27 cellular contexts compared by ENCODE assay signal in the genomic region with DNA sequence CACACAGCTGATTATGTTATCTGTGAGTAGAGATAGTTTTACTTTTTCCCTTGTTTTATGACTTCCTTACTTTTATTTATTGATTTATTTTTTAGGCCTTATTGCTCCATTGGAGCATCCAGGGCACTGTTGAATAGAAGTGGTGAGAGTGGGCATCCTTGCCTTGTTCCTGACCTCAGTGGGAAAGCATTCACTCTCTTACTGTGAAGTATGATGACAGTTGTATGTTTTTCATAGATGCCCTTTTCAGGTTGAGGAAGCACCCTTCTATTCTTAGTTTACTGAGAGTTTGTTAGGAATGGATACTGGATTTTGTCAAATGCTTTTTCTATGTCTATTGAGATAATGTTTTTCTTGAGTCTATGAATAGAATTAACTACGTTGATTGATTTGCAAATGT.
A peak's percentile ranks its signal among the peaks of the same experiment; 100 is the strongest.
DNase-seq lines count a peak whose midpoint lies in the region; ATAC-seq, FAIRE-seq and TF ChIP-seq lines count a peak whose summit lies in the region.
"Had no signal": no experiment of that assay in that cellular context is flagged by ENCODE, and none has a peak within 500 bp of the region (broad histone marks: within the 10 kb centered on the region; RNA-seq: fewer than 3 reads in every experiment).

No MANE protein-coding gene starts in this region.

- H3K36me3 ChIP-seq in astrocyte (ENCODE audit: insufficient read depth, low read length): no peaks in the 10 kb centered on the region
- no peaks in the 10 kb centered on the region for H3K36me3 ChIP-seq in smooth muscle cell (ENCODE audit: low read depth)
- no peaks in the 10 kb centered on the region for H3K36me3 ChIP-seq in left lung
- H3K36me3 ChIP-seq: BLaER1 treated with 17β-estradiol and CSF1 and Interleukin-3, amounts not matched to agents 10 nM and 100 nM had no signal

- H4K20me1 ChIP-seq in astrocyte (ENCODE audit: insufficient read depth, low read length) (no peaks in the 10 kb centered on the region), smooth muscle cell (ENCODE audit: low read depth) (no peaks in the 10 kb centered on the region)
- H4K20me1 ChIP-seq: BLaER1 treated with 17β-estradiol and CSF1 and Interleukin-3, amounts not matched to agents 10 nM and 100 nM had no signal

- FAIRE-seq in astrocyte (lab: Jason Lieb, UNC): no peak
- FAIRE-seq: A549, GM18507, RCC 7860 had no signal

- no peaks in the 10 kb centered on the region for H3K27me3 ChIP-seq in astrocyte (ENCODE audit: insufficient read depth, low read length)
- no peaks in the 10 kb centered on the region for H3K27me3 ChIP-seq in smooth muscle cell (ENCODE audit: low read depth)
- no peaks in the 10 kb centered on the region for H3K27me3 ChIP-seq in left lung
- H3K27me3 ChIP-seq: BLaER1 treated with 17β-estradiol and CSF1 and Interleukin-3, amounts not matched to agents 10 nM and 100 nM had no signal

- H3K36me3 Mint-ChIP-seq in astrocyte (ENCODE audit: low read depth, unreplicated experiment): no peaks in the 10 kb centered on the region

- H3K9me3 Mint-ChIP-seq in astrocyte (ENCODE audit: unreplicated experiment): peaks cover 5% of the 10 kb centered on the region
- H3K9me3 Mint-ChIP-seq: CD4-positive, alpha-beta T cell; HFFc6 had no signal

- H3K79me2 ChIP-seq in astrocyte (ENCODE audit: insufficient read depth, low read length) (no peaks in the 10 kb centered on the region), smooth muscle cell (ENCODE audit: low read depth) (no peaks in the 10 kb centered on the region)

- ATAC-seq in left lung: no peak
- ATAC-seq in HG03139 (IDR thresholded peaks at IDR 0.05; ENCODE audit: unreplicated experiment): no peak
- ATAC-seq: A549, GM23338 had no signal

- H3K4me1 ChIP-seq in astrocyte (ENCODE audit: insufficient read depth, low read length) (no peaks in the 10 kb centered on the region), smooth muscle cell (ENCODE audit: low read depth) (no peaks in the 10 kb centered on the region), left lung (no peaks in the 10 kb centered on the region)
- H3K4me1 ChIP-seq: BLaER1 treated with 17β-estradiol and CSF1 and Interleukin-3, amounts not matched to agents 10 nM and 100 nM had no signal

- H2AFZ ChIP-seq in astrocyte (ENCODE audit: low read depth, low read length) (no peak overlapping the region), smooth muscle cell (ENCODE audit: low read depth) (peak overlapping the region; percentile 19)
- H2AFZ ChIP-seq: GM23338 had no signal

- H3K4me1 Mint-ChIP-seq in astrocyte (ENCODE audit: low read depth, unreplicated experiment): peaks cover 13% of the 10 kb centered on the region

- TF ChIP-seq CTCF in astrocyte (IDR thresholded peaks at IDR 0.05; ENCODE audit: insufficient read depth, low read depth, low read length): no peak
- TF ChIP-seq CTCF in choroid plexus epithelial cell (conservative IDR thresholded peaks at IDR 0.05; ENCODE audit: low read depth, low read length): no peak
- no peak for TF ChIP-seq CTCF in smooth muscle cell (IDR thresholded peaks at IDR 0.05; ENCODE audit: borderline replicate concordance, insufficient read depth, poor library complexity, severe bottlenecking)
- TF ChIP-seq CTCF in left lung (IDR thresholded peaks at IDR 0.05): no peak

- H3K4me3 ChIP-seq in astrocyte (ENCODE audit: insufficient read depth, low read depth, low read length) (no peak overlapping the region), choroid plexus epithelial cell (ENCODE audit: low read depth, low read length) (no peak overlapping the region), smooth muscle cell (no peak overlapping the region), left lung (no peak overlapping the region)
- H3K4me3 ChIP-seq: A549; BLaER1 treated with 17β-estradiol and CSF1 and Interleukin-3, amounts not matched to agents 10 nM and 100 nM; GM23338 had no signal

- no peaks in the 10 kb centered on the region for H3F3A ChIP-seq in smooth muscle cell (ENCODE audit: low read depth)

- DNase-seq in astrocyte (ENCODE audit: low read depth): peak; percentile 33
- peak; percentile 55 for DNase-seq in choroid plexus epithelial cell (ENCODE audit: low read depth)
- DNase-seq in kidney tubule cell (ENCODE audit: low spot score): peak; percentile 60
- no peak for DNase-seq in smooth muscle cell (lab: John Stamatoyannopoulos, UW; ENCODE audit: unreplicated experiment)
- DNase-seq in left lung: no peak
- DNase-seq in UCSD-AML1 (lab: John Stamatoyannopoulos, UW; ENCODE audit: unreplicated experiment): no peak
- DNase-seq: AML-193; CD4-positive, alpha-beta T cell; DMS53; H9; HFFc6; Karpas-422; NCI-H1092 treated with DMSO at 0.1 percent for 48 hours; NCI-H1436; NCI-H187; NCI-H2081 treated with DMSO at 0.1 percent for 48 hours; NCI-H2171; NCI-H524 treated with DMSO at 0.1 percent for 48 hours; NCI-H774; SK-N-SH had no signal

- no peak overlapping the region for H3K27ac ChIP-seq in astrocyte (ENCODE audit: low read depth, low read length)
- H3K27ac ChIP-seq in smooth muscle cell (ENCODE audit: low read depth): peak overlapping the region; percentile 80
- no peak overlapping the region for H3K27ac ChIP-seq in left lung
- H3K27ac ChIP-seq: A549; BLaER1 treated with 17β-estradiol and CSF1 and Interleukin-3, amounts not matched to agents 10 nM and 100 nM; HL-60 had no signal

- H3K27ac Mint-ChIP-seq in astrocyte (ENCODE audit: unreplicated experiment): peak overlapping the region; percentile 99
- H3K27ac Mint-ChIP-seq: CD4-positive, alpha-beta T cell; GM23338; H9; HFFc6 had no signal

- H3K4me3 Mint-ChIP-seq in astrocyte (ENCODE audit: unreplicated experiment): no peak overlapping the region
- H3K4me3 Mint-ChIP-seq: CD4-positive, alpha-beta T cell; GM23338; H9; HFFc6 had no signal

- intact Hi-C loops in left lung (cut with DNase I): no loop called here

- H3K9me3 ChIP-seq in astrocyte (ENCODE audit: insufficient read depth, low read depth, low read length): no peaks in the 10 kb centered on the region
- H3K9me3 ChIP-seq in smooth muscle cell (replicated peaks; ENCODE audit: low read depth): no peaks in the 10 kb centered on the region
- H3K9me3 ChIP-seq in left lung: no peaks in the 10 kb centered on the region
- H3K9me3 ChIP-seq: A549; BLaER1 treated with 17β-estradiol and CSF1 and Interleukin-3, amounts not matched to agents 10 nM and 100 nM; SK-N-SH had no signal

- 81% methylated on average over 1 of the region's 1 CpG for WGBS in smooth muscle cell (ENCODE audit: low lambda C conversion rate)

- H3K9ac ChIP-seq in astrocyte (ENCODE audit: low read length) (no peak overlapping the region), smooth muscle cell (ENCODE audit: low read depth) (peak overlapping the region; percentile 89)
- H3K9ac ChIP-seq: BLaER1 treated with 17β-estradiol and CSF1 and Interleukin-3, amounts not matched to agents 10 nM and 100 nM; SK-N-SH had no signal

- no peaks in the 10 kb centered on the region for H3K27me3 Mint-ChIP-seq in astrocyte (ENCODE audit: low read depth, unreplicated experiment)
- H3K27me3 Mint-ChIP-seq: CD4-positive, alpha-beta T cell had no signal

- H3K4me2 ChIP-seq in astrocyte (ENCODE audit: low read length) (no peak overlapping the region), smooth muscle cell (peak overlapping the region; percentile 73)
- H3K4me2 ChIP-seq: A549; BLaER1 treated with 17β-estradiol and CSF1 and Interleukin-3, amounts not matched to agents 10 nM and 100 nM; GM23338; SK-N-SH had no signal

Comparison
In these comparisons a context has a peak if more than half of its experiments do, and no peak if none do; other contexts are left out.
1. DNase-seq: peak in astrocyte (single experiment), choroid plexus epithelial cell (single experiment) and kidney tubule cell (single experiment); none in smooth muscle cell (single experiment), left lung (0 of 2) and UCSD-AML1 (single experiment).